Comparison of ENCODE assay signal across 24 cellular contexts in genomic region chr1:13461977-13462376, GRCh38. TPM values are rescaled to one million over a fixed set of nuclear protein-coding genes. Genes with fewer than 3 reads are reported as not detected.
DNase-seq lines count a peak whose midpoint lies in the region; ATAC-seq, FAIRE-seq and TF ChIP-seq lines count a peak whose summit lies in the region.
"Had no signal": no experiment of that assay in that cellular context is flagged by ENCODE, and none has a peak within 500 bp of the region (broad histone marks: within the 10 kb centered on the region; RNA-seq: fewer than 3 reads in every experiment).

No MANE protein-coding gene starts in this region.

- peaks cover 4% of the 10 kb centered on the region; the same call in 1 of the 2 replicates for H3K4me1 ChIP-seq in HepG2 (ENCODE audit: insufficient read depth, low read length)
- no peaks in the 10 kb centered on the region for H3K4me1 ChIP-seq in right lobe of liver

- ATAC-seq in HepG2 (no peak), right lobe of liver (no peak), omental fat pad (ENCODE audit: low FRiP score) (peak; percentile 61), GM18867 (IDR thresholded peaks at IDR 0.05; ENCODE audit: unreplicated experiment) (no peak), GM18909 (IDR thresholded peaks at IDR 0.05; ENCODE audit: poor library complexity, unreplicated experiment) (no peak)
- ATAC-seq: GM23338, K562 had no signal

- no peaks in the 10 kb centered on the region; a peak in 2 of 5 replicates for H3K27me3 ChIP-seq in HepG2 (ENCODE audit: control insufficient read depth in 1 of 2, insufficient read depth in 2 of 2, low read length in 2 of 2)
- no peaks in the 10 kb centered on the region for H3K27me3 ChIP-seq in right lobe of liver

- no peaks in the 10 kb centered on the region for H3K79me2 ChIP-seq in HepG2 (ENCODE audit: insufficient read depth, low read length)

- no peak overlapping the region for H2AFZ ChIP-seq in HepG2 (ENCODE audit: low read length)
- H2AFZ ChIP-seq: GM23338 had no signal

- H3K9me3 ChIP-seq in HepG2 (ENCODE audit: low read length) (no peaks in the 10 kb centered on the region), right lobe of liver (no peaks in the 10 kb centered on the region)

- POLR2A ChIA-PET in HepG2 (lab: Yijun Ruan, JAX), result no interaction called here

- no TSS peak for BruUV-seq in HepG2 (replicated peaks; lab: Mats Ljungman, UMichigan)

- H4K20me1 ChIP-seq in HepG2 (ENCODE audit: insufficient read depth, low read length), result no peaks in the 10 kb centered on the region

- TF ChIP-seq POLR2A in HepG2 (IDR thresholded peaks at IDR 0.05; ENCODE audit: insufficient read depth in 1 of 2, low read depth in 2 of 2, low read length in 2 of 2) (no peak), right lobe of liver (IDR thresholded peaks at IDR 0.05) (no peak)

- TF ChIP-seq EP300 in HepG2 (IDR thresholded peaks at IDR 0.05; ENCODE audit: low read depth in 2 of 2, low read length in 2 of 2), result no peak
- TF ChIP-seq EP300 in HepG2 (CRISPR knock-in tag; IDR thresholded peaks at IDR 0.05; ENCODE audit: borderline replicate concordance), result no peak

- no peak for TF ChIP-seq RAD21 in HepG2 (CRISPR knock-in tag; IDR thresholded peaks at IDR 0.05)

- no peak for DNase-seq in HepG2 (ENCODE audit: low spot score)
- no peak for DNase-seq in right lobe of liver
- peak; percentile 1 for DNase-seq in OCI-M1 (lab: John Stamatoyannopoulos, UW)
- peak; percentile 33 for DNase-seq in SW480 (ENCODE audit: low spot score)
- no peak for DNase-seq in omental fat pad (ENCODE audit: low spot score)
- DNase-seq in retina, result no peak
- DNase-seq: ACHN; AML-193; CD4-positive, alpha-beta T cell; DMS153; DMS79; GDM1; HCEC 1CT; IMR-90 had no signal

- in situ Hi-C loops in HepG2 (cut with HindIII; ENCODE audit: extremely low pct_ligation_motif_present, low pct_unique_long_range_greater_than_20kb), result no loop called here

- no peak overlapping the region for H3K27ac ChIP-seq in HepG2 (ENCODE audit: extremely low read length, insufficient read depth, low read length)
- H3K27ac ChIP-seq in right lobe of liver, result no peak overlapping the region
- H3K27ac ChIP-seq: C4-2B had no signal

- H3K9ac ChIP-seq in HepG2 (ENCODE audit: insufficient read depth, low read depth, low read length), result no peak overlapping the region

- intact Hi-C loops in HepG2 (cut with micrococcal nuclease; ENCODE audit: unreplicated experiment), result no loop called here
- intact Hi-C loops in right lobe of liver (cut with DNase I), result no loop called here

- CTCF ChIA-PET in HepG2 (lab: Yijun Ruan, JAX; ENCODE audit: low intra/inter-chr PET ratio, low total read pairs), result no interaction called here

- no peaks in the 10 kb centered on the region for H3K36me3 ChIP-seq in HepG2 (replicated peaks in 1 of 2; ENCODE audit: control insufficient read depth in 1 of 2, insufficient read depth in 2 of 2, low read length in 2 of 2)
- no peaks in the 10 kb centered on the region for H3K36me3 ChIP-seq in right lobe of liver

- no peak overlapping the region for H3K4me3 ChIP-seq in HepG2 (replicated peaks in 1 of 3; ENCODE audit: insufficient read depth in 1 of 3, low read depth in 2 of 3, low read length in 3 of 3)
- no peak overlapping the region for H3K4me3 ChIP-seq in right lobe of liver
- H3K4me3 ChIP-seq: GM23338, K562 had no signal

- WGBS in HepG2 (ENCODE audit: low lambda C conversion rate), result 4% methylated on average over 2 of the region's 2 CpGs
- 49% methylated on average over 2 of the region's 2 CpGs for WGBS in right lobe of liver (ENCODE audit: insufficient coverage, low coverage, low lambda C conversion rate, missing lambda C conversion rate)

- no peak for TF ChIP-seq CTCF in HepG2 (CRISPR knock-in tag; IDR thresholded peaks at IDR 0.05)
- no peak for TF ChIP-seq CTCF in right lobe of liver (IDR thresholded peaks at IDR 0.05)
- TF ChIP-seq CTCF in omental fat pad (IDR thresholded peaks at IDR 0.05), result no peak

- FAIRE-seq in HepG2 (lab: Jason Lieb, UNC), result no peak
- FAIRE-seq: A204.1, H54, K562 had no signal

- no peak overlapping the region for H3K4me2 ChIP-seq in HepG2 (ENCODE audit: low read depth, low read length)
- H3K4me2 ChIP-seq: GM23338 had no signal

TF ChIP-seq in HepG2, 621 proteins besides CTCF, POLR2A, EP300 and RAD21:
- TF ChIP-seq ZBTB14 (CRISPR knock-in tag; IDR thresholded peaks at IDR 0.05), result no peak
- no peak for TF ChIP-seq MTERF4 (CRISPR knock-in tag; IDR thresholded peaks at IDR 0.05)
- peak; percentile 41; the same call in 1 of the 2 replicates for TF ChIP-seq CEBPB (IDR thresholded peaks at IDR 0.05; ENCODE audit: borderline replicate concordance, low read depth, low read length)
- no peak for TF ChIP-seq ZNF10 (CRISPR knock-in tag; IDR thresholded peaks at IDR 0.05; ENCODE audit: borderline replicate concordance, low read depth)

RNA-seq across cellular contexts. Expression of gene PRAMEF20, which starts 51.7 kb away (rescaled TPM):
- total RNA-seq in HepG2 (2016; rRNA removed; fragmentation: Illumina TruSeq; extraction: Trizol), result not detected in 2 replicates
- total RNA-seq in HepG2 (2016; cell fraction: cytosol; rRNA removed; fragmentation: Illumina TruSeq; extraction: Trizol; ENCODE audit: low read depth), result not detected in 2 replicates
- not detected in 2 replicates for total RNA-seq in HepG2 (2016; cell fraction: insoluble cytoplasmic fraction; rRNA removed; fragmentation: Illumina TruSeq; extraction: Trizol)
- not detected in 2 replicates for total RNA-seq in HepG2 (2016; cell fraction: membrane; rRNA removed; fragmentation: Illumina TruSeq; extraction: Trizol)
- total RNA-seq in HepG2 (2016; cell fraction: nucleus; rRNA removed; fragmentation: Illumina TruSeq; extraction: Trizol), result not detected in 2 replicates
- polyA plus RNA-seq in HepG2 (2011; rRNA removed), result not detected in 2 replicates
- not detected in 2 replicates for polyA plus RNA-seq in HepG2 (2011; cell fraction: cytosol; rRNA removed)
- polyA plus RNA-seq in HepG2 (2011; cell fraction: nucleus; rRNA removed), result not detected in 2 replicates
- polyA plus RNA-seq in HepG2 (2012), result not detected in 2 replicates
- not detected in 2 replicates for polyA plus RNA-seq in HepG2 (2016; cell fraction: cytosol; fragmentation: Illumina TruSeq; extraction: Trizol; ENCODE audit: low read depth)
- polyA plus RNA-seq in HepG2 (2016; cell fraction: insoluble cytoplasmic fraction; fragmentation: Illumina TruSeq; extraction: Trizol; ENCODE audit: low read depth), result not detected in 2 replicates
- not detected in 2 replicates for polyA plus RNA-seq in HepG2 (2016; cell fraction: membrane; fragmentation: Illumina TruSeq; extraction: Trizol; ENCODE audit: low read depth)
- not detected in 2 replicates for polyA plus RNA-seq in HepG2 (2016; cell fraction: nucleus; fragmentation: Illumina TruSeq; extraction: Trizol; ENCODE audit: insufficient read depth, low read depth)
- not detected in 2 replicates for polyA minus RNA-seq in HepG2 (2011; rRNA and poly(A)+ RNA removed; ENCODE audit: low replicate concordance)
- not detected in 2 replicates for polyA minus RNA-seq in HepG2 (2011; cell fraction: cytosol; rRNA and poly(A)+ RNA removed)
- not detected in 2 replicates for polyA minus RNA-seq in HepG2 (2011; cell fraction: nucleus; rRNA and poly(A)+ RNA removed)
- total RNA-seq in right lobe of liver, result not detected
- not detected for total RNA-seq in omental fat pad
- total RNA-seq: CD4-positive, alpha-beta T cell; Daoy; GM23338; HT1080; IMR-90; K562 had no signal
- polyA plus RNA-seq: BJ, GM23338, IMR-90, K562 had no signal

RNA-seq across cellular contexts. Expression of gene LRRC38, which starts 51.8 kb away (rescaled TPM):
- not detected in 2 replicates for total RNA-seq in HepG2 (2016; rRNA removed; fragmentation: Illumina TruSeq; extraction: Trizol)
- total RNA-seq in HepG2 (2016; cell fraction: cytosol; rRNA removed; fragmentation: Illumina TruSeq; extraction: Trizol; ENCODE audit: low read depth), result not detected in 2 replicates
- not detected in 2 replicates for total RNA-seq in HepG2 (2016; cell fraction: insoluble cytoplasmic fraction; rRNA removed; fragmentation: Illumina TruSeq; extraction: Trizol)
- not detected in 2 replicates for total RNA-seq in HepG2 (2016; cell fraction: membrane; rRNA removed; fragmentation: Illumina TruSeq; extraction: Trizol)
- not detected in 2 replicates for total RNA-seq in HepG2 (2016; cell fraction: nucleus; rRNA removed; fragmentation: Illumina TruSeq; extraction: Trizol)
- polyA plus RNA-seq in HepG2 (2011; rRNA removed), result not detected in 2 replicates
- polyA plus RNA-seq in HepG2 (2011; cell fraction: cytosol; rRNA removed), result not detected in 2 replicates
- not detected in 2 replicates for polyA plus RNA-seq in HepG2 (2011; cell fraction: nucleus; rRNA removed)
- polyA plus RNA-seq in HepG2 (2012), result not detected in 2 replicates
- not detected in 2 replicates for polyA plus RNA-seq in HepG2 (2016; cell fraction: cytosol; fragmentation: Illumina TruSeq; extraction: Trizol; ENCODE audit: low read depth)
- polyA plus RNA-seq in HepG2 (2016; cell fraction: insoluble cytoplasmic fraction; fragmentation: Illumina TruSeq; extraction: Trizol; ENCODE audit: low read depth), result not detected in 2 replicates
- not detected in 2 replicates for polyA plus RNA-seq in HepG2 (2016; cell fraction: membrane; fragmentation: Illumina TruSeq; extraction: Trizol; ENCODE audit: low read depth)
- not detected in 2 replicates for polyA plus RNA-seq in HepG2 (2016; cell fraction: nucleus; fragmentation: Illumina TruSeq; extraction: Trizol; ENCODE audit: insufficient read depth, low read depth)
- polyA minus RNA-seq in HepG2 (2011; rRNA and poly(A)+ RNA removed; ENCODE audit: low replicate concordance), result not detected in 2 replicates
- polyA minus RNA-seq in HepG2 (2011; cell fraction: cytosol; rRNA and poly(A)+ RNA removed), result not detected in 2 replicates
- not detected in 2 replicates for polyA minus RNA-seq in HepG2 (2011; cell fraction: nucleus; rRNA and poly(A)+ RNA removed)
- not detected for total RNA-seq in right lobe of liver
- total RNA-seq in omental fat pad, result under 1 TPM in 2 of 4 donors, not detected in 2; 0.48 to 0.56 TPM
- total RNA-seq: CD4-positive, alpha-beta T cell; Daoy; IMR-90; K562 had no signal
- polyA plus RNA-seq: BJ, GM23338, IMR-90, K562 had no signal

Comparison
In these comparisons a context has a peak if more than half of its experiments do, and no peak if none do; other contexts are left out.
1. DNase-seq: peak in OCI-M1 (single experiment) and SW480 (single experiment); none in HepG2 (single experiment), right lobe of liver (0 of 3), omental fat pad (single experiment) and retina (single experiment).